ENCODE assay signal across 7 cellular contexts in genomic region chr1:209576798-209577197, GRCh38.
DNase-seq lines count a peak whose midpoint lies in the region; ATAC-seq and TF ChIP-seq lines count a peak whose summit lies in the region.

No MANE protein-coding gene starts in this region.

- peak; percentile 7 to 54 for DNase-seq in NCI-H1930 (lab: John Stamatoyannopoulos, UW)
- DNase-seq in UCSD-AML1 (lab: John Stamatoyannopoulos, UW; ENCODE audit: unreplicated experiment), result peak; percentile 53
- peak; percentile 65 for DNase-seq in brain microvascular endothelial cell
- DNase-seq in iris pigment epithelial cell (ENCODE audit: low read depth), result peak; percentile 53
- DNase-seq in stimulated activated CD4-positive, alpha-beta T cell treated with anti-CD3 and anti-CD28 coated beads, Interleukin-1b, Interleukin-23, amount 100 ng/mL, for 4 hours (ENCODE audit: low read depth in 2 of 2), result peak; percentile 42 to 57

- in situ Hi-C loops in brain microvascular endothelial cell (cut with HindIII; ENCODE audit: low pct_ligation_motif_present, low sequenced_read_pairs), result loop anchor here (25.0 kb wide), 1 partner anchor 111 kb away; the partner anchor contains the start of gene G0S2

- H3K4me3 ChIP-seq in GM12875 (ENCODE audit: low read depth, low read length), result no peak overlapping the region
- no peak overlapping the region for H3K4me3 ChIP-seq in brain microvascular endothelial cell (ENCODE audit: low read depth, low read length)

- no peak overlapping the region for H3K27ac ChIP-seq in brain microvascular endothelial cell

- H3K36me3 ChIP-seq in brain microvascular endothelial cell (replicated peaks), result no peaks in the 10 kb centered on the region

- peak; percentile 64 for ATAC-seq in HG02763 (IDR thresholded peaks at IDR 0.05; ENCODE audit: unreplicated experiment)

- TF ChIP-seq CTCF in GM12875 (IDR thresholded peaks at IDR 0.05; ENCODE audit: borderline replicate concordance, insufficient read depth, low read depth, low read length), result peak; percentile 89
- TF ChIP-seq CTCF in brain microvascular endothelial cell (IDR thresholded peaks at IDR 0.05; ENCODE audit: low read depth, low read length, missing control alignments), result peak; percentile 97

- H3K27me3 ChIP-seq in brain microvascular endothelial cell (replicated peaks), result peaks cover 4% of the 10 kb centered on the region
